In the genomic region with DNA sequence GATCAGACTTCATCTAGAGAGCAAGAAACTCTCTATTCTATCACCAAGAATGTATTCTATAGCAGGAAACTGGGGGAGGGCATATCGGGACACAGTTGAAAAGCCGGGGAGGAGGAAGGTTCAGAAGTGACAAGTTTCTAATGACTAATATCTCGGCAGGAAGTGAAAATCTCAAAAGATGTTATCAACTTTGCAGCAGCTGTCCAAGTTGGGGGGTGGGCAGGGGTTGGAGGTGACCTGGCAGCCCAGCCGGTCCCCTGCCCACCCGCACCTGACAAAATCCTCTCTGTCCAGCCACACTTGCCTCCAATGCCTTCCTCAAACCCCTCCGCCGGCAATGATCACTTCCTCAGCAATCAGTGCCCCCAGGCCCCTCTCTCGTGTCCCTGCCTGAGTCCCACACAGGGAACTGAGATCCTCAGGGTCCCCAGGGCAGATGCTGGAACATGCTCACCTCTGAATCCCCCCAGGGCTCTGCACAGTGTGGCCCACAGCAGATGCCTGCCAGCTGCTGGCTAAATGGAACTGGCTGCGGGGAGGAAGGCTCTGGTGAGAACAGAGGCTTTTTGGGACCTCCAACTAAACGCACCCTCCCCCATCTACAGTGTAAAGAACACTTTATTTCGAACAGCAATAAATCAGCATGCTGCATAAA, we compare ENCODE assay signal across 9 cellular contexts. TPM values are rescaled to one million over a fixed set of nuclear protein-coding genes. Genes with fewer than 3 reads are reported as not detected.
DNase-seq lines count a peak whose midpoint lies in the region; ATAC-seq, FAIRE-seq and TF ChIP-seq lines count a peak whose summit lies in the region.
"Had no signal": no experiment of that assay in that cellular context is flagged by ENCODE, and none has a peak within 500 bp of the region (broad histone marks: within the 10 kb centered on the region; RNA-seq: fewer than 3 reads in every experiment).

No MANE protein-coding gene starts in this region.

- peaks cover 24% of the 10 kb centered on the region for H3K27me3 Mint-ChIP-seq in nephron (ENCODE audit: low read depth)

- no peaks in the 10 kb centered on the region for H3K36me3 Mint-ChIP-seq in nephron (ENCODE audit: low read depth)

- H3K9me3 ChIP-seq in esophagus muscularis mucosa, result no peaks in the 10 kb centered on the region
- H3K9me3 ChIP-seq: SJSA1 had no signal

- ATAC-seq in GM18498 (IDR thresholded peaks at IDR 0.05; ENCODE audit: unreplicated experiment) (peak; percentile 59), GM21529 (IDR thresholded peaks at IDR 0.05; ENCODE audit: unreplicated experiment) (peak; percentile 57)

- peaks cover 42 to 49% (median 43%) of the 10 kb centered on the region in 4 donors for H3K4me1 ChIP-seq in esophagus muscularis mucosa
- H3K4me1 ChIP-seq: SJSA1 had no signal

- no peak for FAIRE-seq in HTR-8/SVneo (lab: Jason Lieb, UNC)

- peak overlapping the region; percentile 66 to 87 (median 79) for H3K27ac Mint-ChIP-seq in nephron

- H3K27me3 ChIP-seq in esophagus muscularis mucosa, result peaks cover 0 to 12% (median 2%) of the 10 kb centered on the region in 4 donors
- H3K27me3 ChIP-seq: SJSA1 had no signal

- no peaks in the 10 kb centered on the region for H3K36me3 ChIP-seq in esophagus muscularis mucosa
- H3K36me3 ChIP-seq: SJSA1 had no signal

- no peak for TF ChIP-seq EP300 in esophagus muscularis mucosa (IDR thresholded peaks at IDR 0.05)

- peaks cover 81% of the 10 kb centered on the region for H3K4me1 Mint-ChIP-seq in nephron

- H3K9me3 Mint-ChIP-seq in nephron, result no peaks in the 10 kb centered on the region

- intact Hi-C loops in esophagus muscularis mucosa (cut with DNase I), result no loop called here

- no peak for TF ChIP-seq CTCF in nephron (IDR thresholded peaks at IDR 0.05; ENCODE audit: unreplicated experiment in 3 of 3)
- no peak for TF ChIP-seq CTCF in esophagus muscularis mucosa (IDR thresholded peaks at IDR 0.05)

- no peak for TF ChIP-seq POLR2A in esophagus muscularis mucosa (IDR thresholded peaks at IDR 0.05; ENCODE audit: low read depth)

- H3K4me3 Mint-ChIP-seq in nephron, result peak overlapping the region in 2 of 3 experiments; percentile 6 to 14

- peak; percentile 48 for DNase-seq in HTR-8/SVneo (ENCODE audit: insufficient read length, low spot score)
- peak; percentile 51 to 65 for DNase-seq in activated CD4-positive, alpha-beta T cell treated with anti-CD3 and anti-CD28 coated beads for 4 hours
- no peak for DNase-seq in NCI-H2029 treated with DMSO at 0.1 percent for 48 hours (lab: John Stamatoyannopoulos, UW)
- DNase-seq in esophagus muscularis mucosa (ENCODE audit: extremely low spot score), result no peak
- no peak for DNase-seq in HuH-7 (ENCODE audit: low spot score)

- 64% methylated on average over 10 of the region's 11 CpGs for WGBS in esophagus muscularis mucosa

- H3K4me3 ChIP-seq in esophagus muscularis mucosa, result no peak overlapping the region
- H3K4me3 ChIP-seq: SJSA1 had no signal

- no peak overlapping the region for H3K27ac ChIP-seq in esophagus muscularis mucosa (replicated peaks in 1 of 4)
- H3K27ac ChIP-seq: SJSA1 had no signal

RNA-seq across cellular contexts. Expression of gene CCDC88C, which starts 43.9 kb away (rescaled TPM):
- 1 to 10 TPM; 4.2 to 6.3 (median 5.6) TPM for total RNA-seq in esophagus muscularis mucosa
- total RNA-seq: SJSA1 had no signal

Comparison
In these comparisons a context has a peak if more than half of its experiments do, and no peak if none do; other contexts are left out.
1. DNase-seq: peak in HTR-8/SVneo (single experiment) and activated CD4-positive, alpha-beta T cell treated with anti-CD3 and anti-CD28 coated beads for 4 hours (2 of 2); none in NCI-H2029 treated with DMSO at 0.1 percent for 48 hours (single experiment), esophagus muscularis mucosa (single experiment) and HuH-7 (single experiment).